ENCODE assay signal across 8 cellular contexts in genomic region chr3:125129512-125129962, GRCh38.
A peak's percentile ranks its signal among the peaks of the same experiment; 100 is the strongest.
DNase-seq lines count a peak whose midpoint lies in the region; ATAC-seq and TF ChIP-seq lines count a peak whose summit lies in the region.

No MANE protein-coding gene starts in this region.

- peaks cover 16% of the 10 kb centered on the region for H3K4me1 ChIP-seq in upper lobe of right lung

- intact Hi-C loops in upper lobe of right lung (cut with DNase I) = no loop called here

- H3K4me3 ChIP-seq in upper lobe of right lung = no peak overlapping the region

- no peaks in the 10 kb centered on the region for H3K36me3 ChIP-seq in upper lobe of right lung

- ATAC-seq in upper lobe of right lung = peak; percentile 51
- ATAC-seq in GM21526 (IDR thresholded peaks at IDR 0.05; ENCODE audit: low FRiP score, unreplicated experiment) = no peak
- no peak for ATAC-seq in GM21528 (IDR thresholded peaks at IDR 0.05; ENCODE audit: low FRiP score, unreplicated experiment)

- no peak for TF ChIP-seq CTCF in upper lobe of right lung (IDR thresholded peaks at IDR 0.05)

- H3K27me3 ChIP-seq in upper lobe of right lung = no peaks in the 10 kb centered on the region

- no peaks in the 10 kb centered on the region for H3K9me3 ChIP-seq in upper lobe of right lung

- H3K27ac ChIP-seq in upper lobe of right lung = peak overlapping the region; percentile 73

- DNase-seq in AG08395 (ENCODE audit: low spot score) (peak; percentile 93), LoVo (ENCODE audit: low spot score) (peak; percentile 52), amniotic epithelial cell (ENCODE audit: low read depth) (peak; percentile 99), kidney glomerular epithelial cell (lab: John Stamatoyannopoulos, UW) (peak; percentile 63), upper lobe of right lung (no peak)
- DNase-seq in activated CD4-positive, alpha-beta T cell treated with anti-CD3 and anti-CD28 coated beads for 4 hours = no peak

Comparison
In these comparisons a context has a peak if more than half of its experiments do, and no peak if none do; other contexts are left out.
1. DNase-seq: peak in AG08395 (single experiment), LoVo (single experiment), amniotic epithelial cell (single experiment) and kidney glomerular epithelial cell (single experiment); none in upper lobe of right lung (single experiment) and activated CD4-positive, alpha-beta T cell treated with anti-CD3 and anti-CD28 coated beads for 4 hours (0 of 2).